ENCODE assay signal across 8 cellular contexts in the genomic region with DNA sequence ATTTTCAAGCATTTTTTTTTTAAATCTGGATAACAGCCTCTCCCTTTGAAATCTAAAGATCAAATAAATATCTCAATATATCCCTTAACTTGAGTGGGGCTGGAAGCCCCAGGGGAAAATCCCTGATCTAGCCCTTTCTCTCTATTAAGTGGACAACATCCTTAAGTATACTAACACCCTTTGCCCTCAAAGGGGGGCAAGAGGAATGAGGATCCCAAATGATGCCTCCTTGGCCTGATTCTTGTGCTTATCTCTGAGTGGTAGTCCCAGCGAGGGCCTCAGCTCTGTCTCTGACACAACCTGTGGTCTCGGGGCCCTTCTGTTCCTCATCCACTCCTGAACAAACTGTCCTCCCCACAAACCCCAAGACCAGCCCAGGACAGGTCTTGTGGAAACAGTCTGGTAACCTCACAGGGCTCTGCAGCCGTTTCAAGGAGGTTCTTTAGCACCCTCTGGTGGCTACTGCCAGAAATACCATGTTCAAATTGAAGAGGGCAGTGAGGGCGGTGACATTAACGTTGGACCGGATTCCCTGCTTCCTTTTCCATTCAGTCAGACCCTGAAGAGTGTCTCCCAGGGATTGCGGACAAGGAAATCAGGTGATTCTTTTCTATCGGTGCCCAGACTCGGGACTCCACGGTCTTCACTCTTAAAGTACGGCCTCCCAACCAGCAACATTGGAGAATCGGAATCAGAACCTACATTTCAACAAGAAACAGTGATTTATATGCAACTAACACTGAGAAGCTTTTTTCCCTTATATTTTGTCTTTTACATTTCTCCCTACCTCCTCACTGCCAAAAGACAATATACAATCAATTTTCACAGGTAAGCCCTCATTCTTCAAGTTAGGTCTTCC. TPM values are rescaled to one million over a fixed set of nuclear protein-coding genes. Genes with fewer than 3 reads are reported as not detected.
DNase-seq lines count a peak whose midpoint lies in the region; ATAC-seq lines count a peak whose summit lies in the region.

No MANE protein-coding gene starts in this region.

- intact Hi-C loops in left colon (cut with DNase I, micrococcal nuclease): loop anchor here in 1 of 2 donors (5.0 kb wide), 1 partner anchor 231 kb away; no protein-coding TSS in a partner anchor

- DNase-seq in AG20443 (ENCODE audit: low spot score): peak; percentile 86
- DNase-seq in NCI-H2227 treated with DMSO at 0.1 percent for 48 hours (lab: John Stamatoyannopoulos, UW): peak; percentile 24
- DNase-seq in activated CD4-positive, CD25-positive, alpha-beta regulatory T cell treated with anti-CD3 and anti-CD28 coated beads, Interleukin-2, amount 50 U/mL, for 16 hours (ENCODE audit: low read depth, low spot score): peak; percentile 21
- DNase-seq in central memory CD4-positive, alpha-beta T cell: peak; percentile 18
- peak; percentile 69 to 70 for DNase-seq in left colon
- peak; percentile 12 to 33 for DNase-seq in stimulated activated CD4-positive, alpha-beta T cell treated with anti-CD3 and anti-CD28 coated beads, Interleukin-4, amount 100 ng/mL, for 4 hours

- ATAC-seq in GM19023 (IDR thresholded peaks at IDR 0.05; ENCODE audit: unreplicated experiment): peak; percentile 92
- peak; percentile 94 for ATAC-seq in HG03135 (IDR thresholded peaks at IDR 0.05; ENCODE audit: unreplicated experiment)
- ATAC-seq in left colon: peak; percentile 98

RNA-seq across cellular contexts. Expression of a gene that starts 13.0 kb away (rescaled TPM):
- under 1 TPM; 0.24 to 0.42 TPM for total RNA-seq in left colon

Comparison
In these comparisons a context has a peak if more than half of its experiments do, and no peak if none do; other contexts are left out.
1. Peak in every context shown above with its lines: DNase-seq and ATAC-seq.
2. DNase-seq: peak in every context shown above with its lines; median percentile 86 in AG20443; 70 in left colon; 24 in NCI-H2227 treated with DMSO at 0.1 percent for 48 hours; 22 in stimulated activated CD4-positive, alpha-beta T cell treated with anti-CD3 and anti-CD28 coated beads, Interleukin-4, amount 100 ng/mL, for 4 hours; 21 in activated CD4-positive, CD25-positive, alpha-beta regulatory T cell treated with anti-CD3 and anti-CD28 coated beads, Interleukin-2, amount 50 U/mL, for 16 hours; 18 in central memory CD4-positive, alpha-beta T cell.